ENCODE assay signal across 8 cellular contexts in genomic region chr1:121009216-121010057, GRCh38.
DNase-seq lines count a peak whose midpoint lies in the region; ATAC-seq and TF ChIP-seq lines count a peak whose summit lies in the region.
"Not testable (repeated sequence)": the region's sequence is repeated elsewhere in the genome, so short reads cannot be mapped to it uniquely, and the experiment has no call there.

No MANE protein-coding gene starts in this region.

- H3K4me3 ChIP-seq in BE2C (ENCODE audit: low read depth, low read length), result not testable (repeated sequence)
- H3K4me3 ChIP-seq in iPS-15b (ENCODE audit: low read depth, low read length), result peak overlapping the region; percentile 41

- not testable (repeated sequence) for H3K9ac ChIP-seq in iPS-15b (ENCODE audit: low read depth, low read length)

- CTCF ChIA-PET in activated naive CD4-positive, alpha-beta T cell treated with anti-CD3 and anti-CD28 coated beads for 36 hours (lab: Charles Lee), result not testable (repeated sequence)

- not testable (repeated sequence) for H3K27me3 ChIP-seq in BE2C
- H3K27me3 ChIP-seq in iPS-15b (ENCODE audit: control insufficient read depth, insufficient read depth, low read length), result peaks cover 23% of the 10 kb centered on the region

- H3K36me3 Mint-ChIP-seq in activated naive CD4-positive, alpha-beta T cell treated with anti-CD3 and anti-CD28 coated beads for 36 hours (ENCODE audit: low read depth); effector memory CD8-positive, alpha-beta T cell (ENCODE audit: insufficient read depth): not testable (repeated sequence)

- H3K27me3 Mint-ChIP-seq in activated naive CD4-positive, alpha-beta T cell treated with anti-CD3 and anti-CD28 coated beads for 36 hours (ENCODE audit: low read depth), result not testable (repeated sequence)
- peaks cover 12 to 15% of the 10 kb centered on the region in 2 donors for H3K27me3 Mint-ChIP-seq in effector memory CD8-positive, alpha-beta T cell

- not testable (repeated sequence) for H3K36me3 ChIP-seq in BE2C; iPS-15b (ENCODE audit: control insufficient read depth, insufficient read depth, low read length)

- ATAC-seq in effector memory CD8-positive, alpha-beta T cell (replicated peaks), result peak; percentile 85
- peak; percentile 54 for ATAC-seq in omental fat pad (ENCODE audit: low FRiP score)

- not testable (repeated sequence) for H3K4me1 Mint-ChIP-seq in activated naive CD4-positive, alpha-beta T cell treated with anti-CD3 and anti-CD28 coated beads for 36 hours (ENCODE audit: low read depth); effector memory CD8-positive, alpha-beta T cell (ENCODE audit: low read depth in 2 of 2)

- peak overlapping the region; percentile 74 for H3K4me3 Mint-ChIP-seq in activated naive CD4-positive, alpha-beta T cell treated with anti-CD3 and anti-CD28 coated beads for 36 hours
- H3K4me3 Mint-ChIP-seq in effector memory CD8-positive, alpha-beta T cell, result peak overlapping the region; percentile 73 to 85

- H3K4me1 ChIP-seq in BE2C; iPS-15b (ENCODE audit: control insufficient read depth, insufficient read depth, low read length): not testable (repeated sequence)

- not testable (repeated sequence) for H3K9me3 ChIP-seq in BE2C; iPS-15b (ENCODE audit: control insufficient read depth, insufficient read depth, low read length)

- H3K9me3 Mint-ChIP-seq in activated naive CD4-positive, alpha-beta T cell treated with anti-CD3 and anti-CD28 coated beads for 36 hours; effector memory CD8-positive, alpha-beta T cell: not testable (repeated sequence)

- TF ChIP-seq CTCF in BE2C (IDR thresholded peaks at IDR 0.05; ENCODE audit: low read depth, low read length); omental fat pad (IDR thresholded peaks at IDR 0.05): not testable (repeated sequence)

- H3K27ac Mint-ChIP-seq in activated naive CD4-positive, alpha-beta T cell treated with anti-CD3 and anti-CD28 coated beads for 36 hours; effector memory CD8-positive, alpha-beta T cell: not testable (repeated sequence)

- DNase-seq in BE2C (peak; percentile 14), HK-2 (ENCODE audit: unreplicated experiment) (peak; percentile 32)
- peak; percentile 68 for DNase-seq in activated CD4-positive, alpha-beta T cell treated with anti-CD3 and anti-CD28 coated beads for 48 hours
- DNase-seq in activated naive CD4-positive, alpha-beta T cell treated with anti-CD3 and anti-CD28 coated beads for 36 hours, result peak; percentile 58
- DNase-seq in effector memory CD8-positive, alpha-beta T cell, result peak in 1 of 3 experiments; percentile 15
- DNase-seq in omental fat pad (ENCODE audit: low spot score), result not testable (repeated sequence)
- peak in 2 of 3 experiments; percentile 40 to 53 for DNase-seq in stimulated activated CD4-positive, alpha-beta T cell treated with anti-CD3 and anti-CD28 coated beads, TNF-alpha, amount 100 ng/mL, for 24 hours (ENCODE audit: low read depth in 3 of 3)

- intact Hi-C loops in activated naive CD4-positive, alpha-beta T cell treated with anti-CD3 and anti-CD28 coated beads for 36 hours (cut with micrococcal nuclease), result not testable (repeated sequence)
